In genomic region chr14:21735200-21735599, GRCh38 we compare ENCODE assay signal across 11 cellular contexts.
"Had no signal": no experiment of that assay in that cellular context is flagged by ENCODE, and none has a peak within 500 bp of the region (broad histone marks: within the 10 kb centered on the region; RNA-seq: fewer than 3 reads in every experiment).

No MANE protein-coding gene starts in this region.

- H3K36me3 ChIP-seq: ascending aorta, esophagus squamous epithelium, suprapubic skin, upper lobe of right lung had no signal

- H3K4me3 Mint-ChIP-seq: activated B cell treated with CpG ODN at 0.5 μM for 24 hours; stimulated activated naive B cell treated with anti-CD40 and anti-IgM and Interleukin-4, amounts not matched to agents 10 μg/mL and 1 μg/mL and 100 μg/mL, for 72 hours had no signal

- H3K27ac ChIP-seq: ascending aorta, esophagus squamous epithelium, SK-N-MC, suprapubic skin, upper lobe of right lung had no signal

- H3K36me3 Mint-ChIP-seq: natural killer cell treated with Interleukin-12 subunit alpha and Interleukin-12 subunit beta and Interleukin-15 and Interleukin-18, amount 100 ng/mL, for 72 hours; stimulated activated naive B cell treated with anti-CD40 and anti-IgM and Interleukin-4, amounts not matched to agents 10 μg/mL and 1 μg/mL and 100 μg/mL, for 72 hours had no signal

- H3K4me1 Mint-ChIP-seq: activated B cell treated with CpG ODN at 0.5 μM for 24 hours had no signal

- FAIRE-seq: bronchial epithelial cell had no signal

- H3K9me3 ChIP-seq: ascending aorta, esophagus squamous epithelium, suprapubic skin, upper lobe of right lung had no signal

- H3K9me3 Mint-ChIP-seq: activated B cell treated with CpG ODN at 0.5 μM for 24 hours; natural killer cell treated with Interleukin-12 subunit alpha and Interleukin-12 subunit beta and Interleukin-15 and Interleukin-18, amount 100 ng/mL, for 72 hours; stimulated activated naive B cell treated with anti-CD40 and anti-IgM and Interleukin-4, amounts not matched to agents 10 μg/mL and 1 μg/mL and 100 μg/mL, for 72 hours had no signal

- H3K27me3 ChIP-seq: ascending aorta had no signal

- H3K4me1 ChIP-seq: ascending aorta, esophagus squamous epithelium, suprapubic skin, upper lobe of right lung had no signal

- H3K4me3 ChIP-seq: ascending aorta, esophagus squamous epithelium, SK-N-MC, suprapubic skin, upper lobe of right lung had no signal

- ATAC-seq: natural killer cell treated with Interleukin-12 subunit alpha and Interleukin-12 subunit beta and Interleukin-15 and Interleukin-18, amount 100 ng/mL, for 72 hours; right cardiac atrium; Right ventricle myocardium inferior had no signal

- DNase-seq: activated B cell treated with CpG ODN at 0.5 μM for 24 hours; esophagus squamous epithelium; right cardiac atrium; stimulated activated naive B cell treated with anti-CD40 and anti-IgM and Interleukin-4, amounts not matched to agents 10 μg/mL and 1 μg/mL and 100 μg/mL, for 72 hours; upper lobe of right lung had no signal

- H3K27ac Mint-ChIP-seq: activated B cell treated with CpG ODN at 0.5 μM for 24 hours; natural killer cell treated with Interleukin-12 subunit alpha and Interleukin-12 subunit beta and Interleukin-15 and Interleukin-18, amount 100 ng/mL, for 72 hours; stimulated activated naive B cell treated with anti-CD40 and anti-IgM and Interleukin-4, amounts not matched to agents 10 μg/mL and 1 μg/mL and 100 μg/mL, for 72 hours had no signal
